In the genomic region with DNA sequence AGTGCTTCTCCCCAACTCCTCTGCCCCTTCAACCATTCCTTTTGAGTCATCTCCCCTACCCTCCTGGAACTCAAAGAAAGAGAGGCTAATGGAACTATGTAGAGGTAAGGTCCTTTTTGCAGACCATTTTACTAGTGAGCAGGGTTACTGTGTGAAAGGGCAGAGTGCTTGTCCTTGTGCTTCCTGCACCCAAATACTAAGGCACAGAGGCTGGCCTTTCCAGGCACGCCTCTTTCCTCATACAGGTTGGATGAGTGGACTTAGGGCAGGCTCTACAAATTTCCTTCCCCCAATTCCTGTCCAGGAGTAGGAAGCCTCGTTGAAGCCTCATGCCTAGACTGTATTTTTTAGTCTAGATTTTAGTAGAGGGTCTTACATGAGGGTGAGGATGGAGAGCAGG, we compare ENCODE assay signal across 23 cellular contexts.
"Had no signal": no experiment of that assay in that cellular context is flagged by ENCODE, and none has a peak within 500 bp of the region (broad histone marks: within the 10 kb centered on the region; RNA-seq: fewer than 3 reads in every experiment).

No MANE protein-coding gene starts in this region.

- H3K27me3 Mint-ChIP-seq: type B pancreatic cell had no signal

- H3K27me3 ChIP-seq: hepatocyte, sigmoid colon, stomach, uterus had no signal

- ATAC-seq: left cardiac atrium; left ventricle myocardium superior; naive thymus-derived CD4-positive, alpha-beta T cell had no signal

- H2AFZ ChIP-seq: hepatocyte, parathyroid adenoma had no signal

- H3K36me3 ChIP-seq: esophagus squamous epithelium, prostate gland, sigmoid colon, stomach, uterus had no signal

- H3K4me3 Mint-ChIP-seq: naive thymus-derived CD4-positive, alpha-beta T cell; neural crest cell; type B pancreatic cell had no signal

- DNase-seq: central memory CD4-positive, alpha-beta T cell; dorsolateral prefrontal cortex; effector memory CD4-positive, alpha-beta T cell; esophagus squamous epithelium; foreskin fibroblast; head of caudate nucleus; kidney; left cardiac atrium; left ventricle myocardium superior; naive thymus-derived CD4-positive, alpha-beta T cell; sigmoid colon; small intestine; stimulated activated CD4-positive, alpha-beta T cell treated with anti-CD3 and anti-CD28 coated beads, Interleukin-12 subunit alpha, Interleukin-12 subunit beta, amount 100 ng/mL, for 4 hours; stimulated activated naive CD4-positive, alpha-beta T cell; stomach; uterus had no signal

- H3K4me3 ChIP-seq: coronary artery, dorsolateral prefrontal cortex, esophagus squamous epithelium, hepatocyte, prostate gland, sigmoid colon, stomach, uterus had no signal

- H3K9me3 ChIP-seq: esophagus squamous epithelium, prostate gland, sigmoid colon, stomach, uterus had no signal

- H3K27ac Mint-ChIP-seq: naive thymus-derived CD4-positive, alpha-beta T cell; type B pancreatic cell had no signal

- H3K4me1 ChIP-seq: prostate gland, sigmoid colon had no signal

- H3K36me3 Mint-ChIP-seq: naive thymus-derived CD4-positive, alpha-beta T cell; type B pancreatic cell had no signal

- H3K9me3 Mint-ChIP-seq: type B pancreatic cell had no signal

- H3K27ac ChIP-seq: dorsolateral prefrontal cortex, epithelial cell of prostate, hepatocyte, parathyroid adenoma, prostate gland, sigmoid colon, stomach had no signal

- H3K4me1 Mint-ChIP-seq: naive thymus-derived CD4-positive, alpha-beta T cell had no signal

- H3K9ac ChIP-seq: parathyroid adenoma had no signal
